Comparison of ENCODE assay signal across 20 cellular contexts in the genomic region with DNA sequence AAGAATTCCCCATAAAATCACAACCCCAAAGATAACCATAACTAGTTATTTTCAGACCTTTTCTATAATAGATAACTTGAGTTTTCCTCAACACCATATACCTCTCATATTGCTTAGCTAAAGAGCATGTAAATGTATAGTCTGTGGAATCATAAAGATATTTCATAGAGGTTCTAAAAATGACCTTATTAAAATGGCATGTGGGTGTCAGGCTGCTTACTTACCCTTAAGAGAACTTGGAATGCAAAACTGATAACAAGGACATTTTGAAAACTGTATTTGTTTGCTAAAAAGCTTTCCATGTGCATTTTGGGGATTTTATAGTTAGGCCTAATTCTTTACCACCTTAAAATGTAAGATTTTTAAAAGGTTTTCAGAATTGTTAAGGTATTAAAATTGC. TPM values are rescaled to one million over a fixed set of nuclear protein-coding genes. Genes with fewer than 3 reads are reported as not detected.
DNase-seq lines count a peak whose midpoint lies in the region; TF ChIP-seq lines count a peak whose summit lies in the region.
"Had no signal": no experiment of that assay in that cellular context is flagged by ENCODE, and none has a peak within 500 bp of the region (broad histone marks: within the 10 kb centered on the region; RNA-seq: fewer than 3 reads in every experiment).

No MANE protein-coding gene starts in this region.

- H3K27ac ChIP-seq in ACC112 (ENCODE audit: low read depth, low read length) (no peak overlapping the region), mesenchymal stem cell (ENCODE audit: low read length, poor library complexity, severe bottlenecking) (no peak overlapping the region)
- H3K27ac ChIP-seq: C4-2B had no signal

- no peak overlapping the region for H3K4ac ChIP-seq in mesenchymal stem cell (ENCODE audit: low read depth in 1 of 2, low read length in 2 of 2)

- H2BK15ac ChIP-seq in mesenchymal stem cell (ENCODE audit: low read depth, poor library complexity, severe bottlenecking): no peak overlapping the region

- H3K9me3 ChIP-seq in mesenchymal stem cell (ENCODE audit: control insufficient read depth, low read length): no peaks in the 10 kb centered on the region

- peaks cover 24% of the 10 kb centered on the region for H3K4me1 ChIP-seq in ACC112 (ENCODE audit: control insufficient read depth, insufficient read depth, low read length, unreplicated experiment)
- peaks cover 1% of the 10 kb centered on the region for H3K4me1 ChIP-seq in mesenchymal stem cell (ENCODE audit: control insufficient read depth, insufficient read depth, low read depth, low read length)

- no peak overlapping the region for H4K91ac ChIP-seq in mesenchymal stem cell (ENCODE audit: low read length)

- H3K18ac ChIP-seq in mesenchymal stem cell (ENCODE audit: low read depth in 1 of 2, low read length in 2 of 2): no peak overlapping the region

- peaks cover 68% of the 10 kb centered on the region for H3K79me2 ChIP-seq in ACC112 (ENCODE audit: control insufficient read depth, insufficient read depth, low read length, unreplicated experiment)

- H2AFZ ChIP-seq in ACC112 (ENCODE audit: low read length, unreplicated experiment): no peak overlapping the region
- H2AFZ ChIP-seq in mesenchymal stem cell (ENCODE audit: low read depth, low read length): no peak overlapping the region

- H4K8ac ChIP-seq in mesenchymal stem cell (ENCODE audit: low read length): no peak overlapping the region

- H3K36me3 ChIP-seq in ACC112 (ENCODE audit: insufficient read depth, low read length): no peaks in the 10 kb centered on the region
- no peaks in the 10 kb centered on the region for H3K36me3 ChIP-seq in mesenchymal stem cell (ENCODE audit: control insufficient read depth in 1 of 2, insufficient read depth in 2 of 2, low read depth in 1 of 2, low read length in 2 of 2)

- DNase-seq in HuH-7.5 (ENCODE audit: low spot score) (peak; percentile 4), choroid plexus epithelial cell (ENCODE audit: low read depth) (peak; percentile 68), mesenchymal stem cell (no peak), activated gamma-delta T cell (lab: John Stamatoyannopoulos, UW) (no peak), ecto neural progenitor cell (ENCODE audit: low spot score) (no peak), cortex of kidney (lab: John Stamatoyannopoulos, UW) (no peak)
- no peak for DNase-seq in activated naive CD4-positive, alpha-beta T cell (lab: John Stamatoyannopoulos, UW)
- DNase-seq: 8988T, COR-L47, DMS153, KBM-7, MM.1S, NCI-H1105, NCI-H1694 treated with DMSO at 0.1 percent for 48 hours, NCI-H446 treated with DMSO at 0.1 percent for 48 hours, NCI-H748 treated with DMSO at 0.1 percent for 48 hours, PC-3 had no signal

- H3K4me2 ChIP-seq in mesenchymal stem cell (ENCODE audit: low read length, poor library complexity, severe bottlenecking): no peak overlapping the region

- H2BK12ac ChIP-seq in mesenchymal stem cell (ENCODE audit: low read length in 2 of 2): no peak overlapping the region

- peaks cover 1% of the 10 kb centered on the region for H3K79me1 ChIP-seq in mesenchymal stem cell (replicated peaks; ENCODE audit: low read length, poor library complexity, severe bottlenecking)

- no peaks in the 10 kb centered on the region for H3K27me3 ChIP-seq in ACC112 (ENCODE audit: insufficient read depth, low read length)
- no peaks in the 10 kb centered on the region for H3K27me3 ChIP-seq in mesenchymal stem cell (ENCODE audit: control insufficient read depth in 1 of 2, insufficient read depth in 1 of 2, low read length in 2 of 2)

- H3K4me3 ChIP-seq in ACC112 (ENCODE audit: low read depth, low read length) (peak overlapping the region; percentile 8; the same call in 1 of the 2 replicates), choroid plexus epithelial cell (ENCODE audit: low read depth, low read length) (no peak overlapping the region), mesenchymal stem cell (ENCODE audit: insufficient read depth in 1 of 2, low read depth in 1 of 2, low read length in 2 of 2) (no peak overlapping the region)
- H3K4me3 ChIP-seq: GM12878 had no signal

- no peak overlapping the region for H3K23ac ChIP-seq in mesenchymal stem cell (ENCODE audit: low read length in 2 of 2)

- TF ChIP-seq CTCF in choroid plexus epithelial cell (conservative IDR thresholded peaks at IDR 0.05; ENCODE audit: low read depth, low read length): no peak

- H2AK5ac ChIP-seq in mesenchymal stem cell (ENCODE audit: low read length, severe bottlenecking): no peak overlapping the region

- peak overlapping the region; percentile 53 for H3K9ac ChIP-seq in mesenchymal stem cell (ENCODE audit: low read length)

- no peak overlapping the region for H2BK5ac ChIP-seq in mesenchymal stem cell (ENCODE audit: low read depth, low read length, poor library complexity, severe bottlenecking)

- H3K14ac ChIP-seq in mesenchymal stem cell (ENCODE audit: low read length in 2 of 2): no peak overlapping the region

- H2BK120ac ChIP-seq in mesenchymal stem cell (ENCODE audit: low read depth, low read length): no peak overlapping the region

RNA-seq across cellular contexts. Expression of a gene that starts 4.7 kb away (rescaled TPM):
- 8.1 TPM for polyA plus RNA-seq in mesenchymal stem cell (2013, experiment 1 of 2)
- polyA plus RNA-seq in mesenchymal stem cell (2013, experiment 2 of 2): 8.1 TPM

Comparison
In these comparisons a context has a peak if more than half of its experiments do, and no peak if none do; other contexts are left out.
1. DNase-seq: peak in HuH-7.5 (single experiment) and choroid plexus epithelial cell (single experiment); none in mesenchymal stem cell (single experiment), activated gamma-delta T cell (single experiment), ecto neural progenitor cell (single experiment), cortex of kidney (single experiment) and activated naive CD4-positive, alpha-beta T cell (0 of 4).